ENCODE assay signal across 8 cellular contexts in genomic region chr4:140523857-140524742, GRCh38. TPM values are rescaled to one million over a fixed set of nuclear protein-coding genes. Genes with fewer than 3 reads are reported as not detected.
DNase-seq lines count a peak whose midpoint lies in the region; ATAC-seq, FAIRE-seq and TF ChIP-seq lines count a peak whose summit lies in the region.

Gene ELMOD2, plus strand, starts transcription at chr4:140524168. Its CDS starts 1,261 bp downstream, at chr4:140525429.

- H3K9me1 ChIP-seq in endothelial cell of umbilical vein (replicated peaks; ENCODE audit: control insufficient read depth, extremely low read depth, insufficient read depth, low read length), result no peaks in the 10 kb centered on the region

- H3K79me2 ChIP-seq in OCI-LY1 (ENCODE audit: insufficient read depth, low read length) (no peaks in the 10 kb centered on the region), endothelial cell of umbilical vein (ENCODE audit: control insufficient read depth, insufficient read depth, low read length) (no peaks in the 10 kb centered on the region)

- H3K36me3 ChIP-seq in HUES64 (ENCODE audit: insufficient read depth, low read length) (peaks cover 25% of the 10 kb centered on the region), OCI-LY1 (ENCODE audit: insufficient read depth, low read length) (peaks cover 20% of the 10 kb centered on the region), endothelial cell of umbilical vein (ENCODE audit: control insufficient read depth in 2 of 2, extremely low read depth in 1 of 2, insufficient read depth in 2 of 2, low read length in 2 of 2) (no peaks in the 10 kb centered on the region)

- peak within 1 kb of the TSS; percentile 82 for H3K9ac ChIP-seq in HUES64 (ENCODE audit: low read depth, low read length)
- H3K9ac ChIP-seq in OCI-LY1 (ENCODE audit: low read length), result peak within 1 kb of the TSS; percentile 78
- peak within 1 kb of the TSS; percentile 83 for H3K9ac ChIP-seq in endothelial cell of umbilical vein (replicated peaks; ENCODE audit: extremely low read depth, insufficient read depth, low read length)

- intact Hi-C loops in endothelial cell of umbilical vein (cut with micrococcal nuclease), result loop anchor here (1.0 to 2.0 kb wide), 6 partner anchors 87 to 609 kb away; partner anchors contain the start of genes CLGN, RNF150, SCOC and TBC1D9

- H3K27ac ChIP-seq in HUES64 (ENCODE audit: low read depth, low read length) (peak within 1 kb of the TSS; percentile 90), OCI-LY1 (ENCODE audit: low read depth, low read length, poor library complexity, severe bottlenecking) (no peak within 1 kb of the TSS), endothelial cell of umbilical vein (ENCODE audit: insufficient read depth, low read depth, low read length) (peak within 1 kb of the TSS; percentile 21)

- peaks cover 7% of the 10 kb centered on the region; the same call in 1 of the 2 replicates for H3K4me1 ChIP-seq in HUES64 (ENCODE audit: insufficient read depth, low read length)
- peaks cover 24% of the 10 kb centered on the region for H3K4me1 ChIP-seq in OCI-LY1 (ENCODE audit: insufficient read depth, low read length, severe bottlenecking)
- peaks cover 14% of the 10 kb centered on the region for H3K4me1 ChIP-seq in endothelial cell of umbilical vein (ENCODE audit: control insufficient read depth, extremely low read depth, insufficient read depth, low read length)

- POLR2A ChIA-PET in endothelial cell of umbilical vein (lab: Charles Lee), result interaction anchor here (1.1 to 1.2 kb wide), 2 partner anchors 9 to 151 kb away, joined by 3 to 4 read pairs; partner anchors contain the start of gene SCOC

- H3K4me2 ChIP-seq in OCI-LY1 (ENCODE audit: low read length) (peak within 1 kb of the TSS; percentile 70), endothelial cell of umbilical vein (ENCODE audit: insufficient read depth, low read length) (peak within 1 kb of the TSS; percentile 88)

- dilution Hi-C loops in endothelial cell of umbilical vein (cut with MboI; ENCODE audit: extremely low pct_ligation_motif_present, low sequenced_read_pairs), result no loop called here

- WGBS in HUES64, result under 1% methylated on average over 75 of the region's 77 CpGs

- H2AFZ ChIP-seq in OCI-LY1 (ENCODE audit: low read length), result peak within 1 kb of the TSS; percentile 77
- H2AFZ ChIP-seq in endothelial cell of umbilical vein (ENCODE audit: low read depth, low read length), result peak within 1 kb of the TSS; percentile 79

- H3K4me3 ChIP-seq in HUES64 (ENCODE audit: low read length) (peak within 1 kb of the TSS; percentile 68), OCI-LY1 (ENCODE audit: low read depth, low read length, poor library complexity, severe bottlenecking) (peak within 1 kb of the TSS; percentile 70), endothelial cell of umbilical vein (replicated peaks in 1 of 3; ENCODE audit: insufficient read depth in 1 of 3, low read depth in 1 of 3, low read length in 3 of 3) (peak within 1 kb of the TSS; percentile 38 to 87 (median 83))

- DNase-seq in D721Med (ENCODE audit: insufficient read length, low spot score), result peak; percentile 82
- DNase-seq in activated CD8-positive, alpha-beta memory T cell treated with anti-CD3 and anti-CD28 coated beads, Interleukin-2, amount 50 U/mL, for 48 hours, result peak; percentile 96
- DNase-seq in endothelial cell of umbilical vein (ENCODE audit: low read depth, low spot score), result peak; percentile 97
- peak; percentile 94 for DNase-seq in middle frontal gyrus (ENCODE audit: extremely low spot score, low spot score)
- DNase-seq in stimulated activated CD8-positive, alpha-beta memory T cell treated with anti-CD3 and anti-CD28 coated beads, Interleukin-4, amount 100 ng/mL, for 1 hour (ENCODE audit: low read depth in 2 of 2, low spot score in 1 of 2), result peak; percentile 93

- no peaks in the 10 kb centered on the region for H3K9me2 ChIP-seq in OCI-LY1 (ENCODE audit: low read depth, low read length)

- TF ChIP-seq POLR2A in endothelial cell of umbilical vein (IDR thresholded peaks at IDR 0.05; ENCODE audit: low read depth, low read length), result peak; percentile 80

- CTCF ChIA-PET in endothelial cell of umbilical vein (lab: Charles Lee), result interaction anchor here (0.6 to 1.9 kb wide), 19 partner anchors 9 to 825 kb away, joined by 3 to 11 read pairs (median 4); partner anchors contain the start of gene CLGN

- H3F3A ChIP-seq in OCI-LY1 (ENCODE audit: insufficient read depth, low read length), result no peaks in the 10 kb centered on the region

- H4K20me1 ChIP-seq in OCI-LY1 (ENCODE audit: insufficient read depth, low read length) (no peaks in the 10 kb centered on the region), endothelial cell of umbilical vein (replicated peaks; ENCODE audit: control insufficient read depth, extremely low read depth, insufficient read depth, low read length) (no peaks in the 10 kb centered on the region)

- ATAC-seq in GM21423 (IDR thresholded peaks at IDR 0.05; ENCODE audit: unreplicated experiment), result peak; percentile 100

- H3K9me3 ChIP-seq in HUES64 (ENCODE audit: insufficient read depth, low read depth, low read length) (no peaks in the 10 kb centered on the region), OCI-LY1 (ENCODE audit: low read length) (no peaks in the 10 kb centered on the region), endothelial cell of umbilical vein (replicated peaks; ENCODE audit: control insufficient read depth, insufficient read depth, low read length) (no peaks in the 10 kb centered on the region)

- peaks cover 18% of the 10 kb centered on the region for H3K27me3 ChIP-seq in HUES64 (ENCODE audit: insufficient read depth, low read length)
- no peaks in the 10 kb centered on the region for H3K27me3 ChIP-seq in OCI-LY1 (ENCODE audit: insufficient read depth, low read length)
- H3K27me3 ChIP-seq in endothelial cell of umbilical vein (ENCODE audit: control insufficient read depth in 2 of 2, insufficient read depth in 2 of 2, low read length in 2 of 2), result peaks cover 0 to 2% of the 10 kb centered on the region in 2 experiments

- peak; percentile 77 for TF ChIP-seq CTCF in D721Med (IDR thresholded peaks at IDR 0.05; ENCODE audit: insufficient read depth, missing control alignments)
- peak; percentile 94 for TF ChIP-seq CTCF in OCI-LY1 (IDR thresholded peaks at IDR 0.05; ENCODE audit: low read length)
- TF ChIP-seq CTCF in endothelial cell of umbilical vein (IDR thresholded peaks at IDR 0.05; ENCODE audit: extremely low read depth in 1 of 2, insufficient read depth in 1 of 2, low read depth in 1 of 2, low read length in 2 of 2), result peak; percentile 97 to 99

- BruUV-seq in endothelial cell of umbilical vein (replicated peaks; lab: Mats Ljungman, UMichigan), result TSS peak; percentile 61

- FAIRE-seq in D721Med (lab: Jason Lieb, UNC) (no peak), endothelial cell of umbilical vein (lab: Jason Lieb, UNC) (peak; percentile 94)

TF ChIP-seq in endothelial cell of umbilical vein, 7 proteins besides CTCF, POLR2A, EP300 and RAD21:
- no peak for TF ChIP-seq EZH2 (IDR thresholded peaks at IDR 0.05; ENCODE audit: borderline replicate concordance, low read depth, low read length, severe bottlenecking)
- TF ChIP-seq MAX (IDR thresholded peaks at IDR 0.05; ENCODE audit: insufficient read depth, insufficient read length), result peak; percentile 65
- TF ChIP-seq FOS (IDR thresholded peaks at IDR 0.05; ENCODE audit: borderline replicate concordance, insufficient read depth, low read length), result no peak
- no peak for TF ChIP-seq MYC (IDR thresholded peaks at IDR 0.05; ENCODE audit: low read depth, low read length)
- TF ChIP-seq GATA2 (IDR thresholded peaks at IDR 0.05; ENCODE audit: insufficient read depth, insufficient read length, low read depth, low read length), result peak; percentile 85
- TF ChIP-seq POLR2AphosphoS5 (IDR thresholded peaks at IDR 0.05; ENCODE audit: insufficient read depth, low read depth, low read length), result peak; percentile 88
- TF ChIP-seq JUN (IDR thresholded peaks at IDR 0.05; ENCODE audit: borderline replicate concordance, insufficient read depth, insufficient read length, low read depth), result no peak

RNA-seq across cellular contexts. Expression of gene ELMOD2, which starts in this region (rescaled TPM):
- polyA plus RNA-seq in HUES64 (2013, experiment 1 of 2), result 20.1 TPM
- 23.4 TPM for polyA plus RNA-seq in HUES64 (2013, experiment 2 of 2)
- total RNA-seq in endothelial cell of umbilical vein, result 20.5 and 23.6 TPM in 2 replicates
- polyA plus RNA-seq in endothelial cell of umbilical vein, result 2.6 and 5.0 TPM in 2 replicates
- 5.2 and 5.4 TPM in 2 replicates for polyA plus RNA-seq in endothelial cell of umbilical vein (2011; cell fraction: cytosol; rRNA removed)
- 7.9 and 8.7 TPM in 2 replicates for polyA plus RNA-seq in endothelial cell of umbilical vein (2011; cell fraction: nucleus; rRNA removed)
- 5.9 and 10.6 TPM in 2 replicates for polyA plus RNA-seq in endothelial cell of umbilical vein (2012)
- 7.2 and 8.9 TPM in 2 replicates for polyA minus RNA-seq in endothelial cell of umbilical vein
- polyA minus RNA-seq in endothelial cell of umbilical vein (2011; cell fraction: cytosol; rRNA and poly(A)+ RNA removed), result 3.5 TPM
- 14.6 and 23.3 TPM in 2 replicates for polyA minus RNA-seq in endothelial cell of umbilical vein (2011; cell fraction: nucleus; rRNA and poly(A)+ RNA removed)
